ENCODE assay signal across 9 cellular contexts in the genomic region with DNA sequence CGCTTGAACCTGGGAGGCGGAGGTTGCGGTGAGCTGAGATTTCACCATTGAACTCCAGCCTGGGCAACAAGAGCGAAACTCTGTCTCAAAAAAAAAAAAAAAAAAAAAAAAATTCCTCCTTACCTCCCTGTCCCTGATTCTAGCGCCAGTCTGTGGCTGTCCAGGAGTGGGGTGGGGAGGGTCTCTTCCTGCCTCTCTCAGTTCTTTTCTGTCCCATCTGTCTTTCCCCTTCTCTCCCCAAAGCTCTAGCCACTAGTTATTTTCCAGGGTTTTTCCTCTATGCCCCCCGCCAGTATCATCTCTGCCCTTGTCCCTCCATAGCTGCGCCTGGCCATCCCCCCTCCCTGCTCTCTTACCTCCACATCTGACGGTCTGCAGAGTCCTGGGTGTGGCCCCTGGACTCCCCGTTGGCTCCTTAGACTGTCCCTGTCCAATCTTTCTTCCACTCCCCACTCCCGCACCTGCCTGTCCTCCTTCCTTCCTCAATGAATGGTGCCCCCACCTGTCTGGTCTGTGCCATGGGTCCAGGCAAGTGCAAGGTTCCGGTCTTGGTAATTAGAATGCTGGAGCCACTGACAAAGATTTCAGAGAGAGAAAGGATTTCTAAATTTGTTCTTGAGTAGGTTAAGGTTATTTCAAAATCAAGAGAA. TPM values are rescaled to one million over a fixed set of nuclear protein-coding genes. Genes with fewer than 3 reads are reported as not detected.
A peak's percentile ranks its signal among the peaks of the same experiment; 100 is the strongest.
DNase-seq lines count a peak whose midpoint lies in the region; ATAC-seq and TF ChIP-seq lines count a peak whose summit lies in the region.
"Had no signal": no experiment of that assay in that cellular context is flagged by ENCODE, and none has a peak within 500 bp of the region (broad histone marks: within the 10 kb centered on the region; RNA-seq: fewer than 3 reads in every experiment).

No MANE protein-coding gene starts in this region.

- in situ Hi-C loops in GM13977 (cut with MboI; ENCODE audit: low pct_unique_long_range_greater_than_20kb, low sequenced_read_pairs, unreplicated experiment) = no loop called here

- peaks cover 4% of the 10 kb centered on the region for H3K36me3 Mint-ChIP-seq in activated naive CD8-positive, alpha-beta T cell treated with anti-CD3 and anti-CD28 coated beads for 36 hours

- DNase-seq in GM13977 (ENCODE audit: low spot score) (no peak), mucosa of descending colon (peak; percentile 58 to 76 (median 69)), caudate nucleus (lab: John Stamatoyannopoulos, UW) (no peak), posterior vena cava (ENCODE audit: low spot score) (no peak), HUDEP-2 (lab: John Stamatoyannopoulos, UW; ENCODE audit: unreplicated experiment in 76 of 76) (no peak)
- no peak for DNase-seq in activated naive CD8-positive, alpha-beta T cell treated with anti-CD3 and anti-CD28 coated beads for 36 hours

- H3K9me3 Mint-ChIP-seq in activated naive CD8-positive, alpha-beta T cell treated with anti-CD3 and anti-CD28 coated beads for 36 hours = no peaks in the 10 kb centered on the region

- TF ChIP-seq CTCF in 22Rv1 (IDR thresholded peaks at IDR 0.05) = peak; percentile 19; the same call in 1 of the 2 replicates
- TF ChIP-seq CTCF in GM13977 (IDR thresholded peaks at IDR 0.05; ENCODE audit: extremely low read depth, insufficient read depth, missing control alignments) = peak; percentile 10
- TF ChIP-seq CTCF in mucosa of descending colon (IDR thresholded peaks at IDR 0.05) = no peak

- peaks cover 35% of the 10 kb centered on the region for H3K4me1 ChIP-seq in mucosa of descending colon (ENCODE audit: low read depth)

- H3K9me3 ChIP-seq in mucosa of descending colon = no peaks in the 10 kb centered on the region

- H3K4me1 Mint-ChIP-seq in activated naive CD8-positive, alpha-beta T cell treated with anti-CD3 and anti-CD28 coated beads for 36 hours = peaks cover 34% of the 10 kb centered on the region

- peak; percentile 9 for ATAC-seq in mucosa of descending colon
- no peak for ATAC-seq in HG02678 (IDR thresholded peaks at IDR 0.05; ENCODE audit: unreplicated experiment)

- H3K27ac ChIP-seq in 22Rv1 (no peak overlapping the region; the same call in 1 of the 2 replicates), caudate nucleus (ENCODE audit: low read depth, low read length) (no peak overlapping the region)

- H3K4me3 Mint-ChIP-seq in activated naive CD8-positive, alpha-beta T cell treated with anti-CD3 and anti-CD28 coated beads for 36 hours = peak overlapping the region; percentile 86

- no peaks in the 10 kb centered on the region for H3K36me3 ChIP-seq in mucosa of descending colon (ENCODE audit: low read depth)

- no peaks in the 10 kb centered on the region for H3K27me3 Mint-ChIP-seq in activated naive CD8-positive, alpha-beta T cell treated with anti-CD3 and anti-CD28 coated beads for 36 hours

- intact Hi-C loops in mucosa of descending colon (cut with DNase I, micrococcal nuclease) = no loop called here
- intact Hi-C loops in posterior vena cava (cut with DNase I) = no loop called here

- H3K4me3 ChIP-seq in mucosa of descending colon = no peak overlapping the region

- H3K27ac Mint-ChIP-seq in activated naive CD8-positive, alpha-beta T cell treated with anti-CD3 and anti-CD28 coated beads for 36 hours = peak overlapping the region; percentile 29

RNA-seq across cellular contexts. Expression of a gene that starts 1.6 kb away (rescaled TPM):
- total RNA-seq in activated naive CD8-positive, alpha-beta T cell treated with anti-CD3 and anti-CD28 coated beads for 36 hours = 10 to 100 TPM; 29.5 to 33.0 TPM
- total RNA-seq in mucosa of descending colon (100 to 1,000 TPM; 115 to 192 (median 147) TPM), posterior vena cava (10 to 100 TPM; 58.7 to 65.0 TPM)

RNA-seq across cellular contexts. Expression of a gene that starts 5.2 kb away (rescaled TPM):
- under 1 TPM in 1 of 2 experiments, not detected in 1; 0.39 TPM for total RNA-seq in activated naive CD8-positive, alpha-beta T cell treated with anti-CD3 and anti-CD28 coated beads for 36 hours
- 100 to 1,000 TPM in 1 of 3 donors, 10 to 100 TPM in 2; 27.3 to 199 (median 60.3) TPM for total RNA-seq in mucosa of descending colon
- total RNA-seq in posterior vena cava = under 1 TPM; 0.28 to 0.38 TPM
- total RNA-seq: dermis blood vessel endothelial cell had no signal

RNA-seq across cellular contexts. Expression of a gene that starts 40.3 kb away (rescaled TPM):
- total RNA-seq in activated naive CD8-positive, alpha-beta T cell treated with anti-CD3 and anti-CD28 coated beads for 36 hours = 100 to 1,000 TPM; 142 to 149 TPM
- total RNA-seq in mucosa of descending colon = 10 to 100 TPM; 33.0 to 43.6 (median 38.3) TPM
- total RNA-seq in posterior vena cava = 10 to 100 TPM; 41.7 to 45.9 TPM

RNA-seq across cellular contexts. Expression of a gene that starts 57.3 kb away (rescaled TPM):
- total RNA-seq in activated naive CD8-positive, alpha-beta T cell treated with anti-CD3 and anti-CD28 coated beads for 36 hours = not detected
- total RNA-seq in mucosa of descending colon = under 1 TPM; 0.32 to 0.77 (median 0.35) TPM
- total RNA-seq in posterior vena cava = 1 to 10 TPM; 3.4 to 4.2 TPM

Comparison
In these comparisons a context has a peak if more than half of its experiments do, and no peak if none do; other contexts are left out.
1. DNase-seq: peak in mucosa of descending colon (3 of 3); none in GM13977 (single experiment), activated naive CD8-positive, alpha-beta T cell treated with anti-CD3 and anti-CD28 coated beads for 36 hours (single experiment), caudate nucleus (0 of 61), posterior vena cava (single experiment) and HUDEP-2 (0 of 76).
2. RNA of a gene that starts 5.2 kb away (total RNA-seq): 27.3 to 199 TPM in mucosa of descending colon; 0.39 TPM in activated naive CD8-positive, alpha-beta T cell treated with anti-CD3 and anti-CD28 coated beads for 36 hours and 0.28 to 0.38 TPM in posterior vena cava; every median in the first group is over 10 times any median in the second.